Comparison of ENCODE assay signal across 1 cellular context in the genomic region with DNA sequence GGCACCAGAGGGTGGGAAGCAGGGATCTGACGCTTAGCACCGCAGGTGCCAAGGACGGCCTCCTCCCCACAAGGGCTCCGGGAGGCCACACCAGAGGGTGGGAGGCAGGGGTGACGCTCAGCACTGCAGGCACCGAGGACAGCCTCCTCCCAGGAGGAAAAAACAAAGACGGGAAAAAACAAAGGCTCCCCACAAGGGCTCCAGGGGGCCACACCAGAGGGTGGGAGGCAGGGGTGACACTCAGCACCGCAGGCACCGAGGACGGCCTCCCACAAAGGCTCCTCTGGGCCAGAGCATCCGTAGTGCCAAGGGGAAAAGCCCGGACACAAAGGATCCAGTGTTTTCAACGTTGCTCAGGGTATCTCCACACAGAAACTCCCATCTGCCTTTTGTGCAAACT.
TF ChIP-seq lines count a peak whose summit lies in the region.

No MANE protein-coding gene starts in this region.

TF ChIP-seq in HepG2, 621 proteins besides CTCF, POLR2A, EP300 and RAD21 (continued from another document):
- TF ChIP-seq PREB (CRISPR knock-in tag; IDR thresholded peaks at IDR 0.05) (no peak), ZNF12 (CRISPR knock-in tag; IDR thresholded peaks at IDR 0.05) (no peak), HNRNPL (IDR thresholded peaks at IDR 0.05; ENCODE audit: low read depth, low read length) (peak; percentile 40; the same call in 1 of the 2 replicates), IKZF1 (IDR thresholded peaks at IDR 0.05) (no peak), ZNF687 (CRISPR knock-in tag; IDR thresholded peaks at IDR 0.05) (peak; percentile 9; the same call in 1 of the 2 replicates), MATR3 (CRISPR knock-in tag; IDR thresholded peaks at IDR 0.05) (no peak), MXD4 (CRISPR knock-in tag; IDR thresholded peaks at IDR 0.05) (no peak)
